In the genomic region with DNA sequence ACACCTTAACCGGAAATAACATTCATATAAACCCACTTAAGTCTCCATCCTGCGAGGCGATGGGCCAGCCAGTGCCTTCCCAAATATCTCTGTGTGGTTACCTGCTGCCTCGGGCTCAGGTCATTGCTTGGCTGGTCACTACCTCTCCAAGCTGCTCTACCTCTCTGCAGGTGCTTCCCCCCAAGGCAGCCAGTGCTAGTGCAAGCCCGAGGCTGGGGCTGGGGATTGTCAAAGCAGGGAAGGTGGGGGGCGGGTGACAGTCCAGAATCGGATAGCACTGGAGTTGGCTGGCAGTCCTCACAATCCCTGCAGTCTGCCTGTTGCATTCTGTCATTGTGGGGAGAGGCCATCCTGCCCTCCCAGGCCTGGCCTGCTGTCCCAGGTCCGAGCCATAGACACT, we compare ENCODE assay signal across 1 cellular context.
TF ChIP-seq lines count a peak whose summit lies in the region.

No MANE protein-coding gene starts in this region.

TF ChIP-seq in HEK293, 187 proteins besides CTCF, POLR2A, EP300 and RAD21 (continued from another document):
- TF ChIP-seq ZBTB49 (tag by site-specific recombination; IDR thresholded peaks at IDR 0.05; ENCODE audit: low read depth) (no peak), WT1 (tag by site-specific recombination; IDR thresholded peaks at IDR 0.05) (no peak), ZNF169 (tag by site-specific recombination; IDR thresholded peaks at IDR 0.05) (no peak), ZNF629 (tag by site-specific recombination; IDR thresholded peaks at IDR 0.05) (no peak)
TF ChIP-seq in HEK293: peak in this region for 2.
